In the genomic region with DNA sequence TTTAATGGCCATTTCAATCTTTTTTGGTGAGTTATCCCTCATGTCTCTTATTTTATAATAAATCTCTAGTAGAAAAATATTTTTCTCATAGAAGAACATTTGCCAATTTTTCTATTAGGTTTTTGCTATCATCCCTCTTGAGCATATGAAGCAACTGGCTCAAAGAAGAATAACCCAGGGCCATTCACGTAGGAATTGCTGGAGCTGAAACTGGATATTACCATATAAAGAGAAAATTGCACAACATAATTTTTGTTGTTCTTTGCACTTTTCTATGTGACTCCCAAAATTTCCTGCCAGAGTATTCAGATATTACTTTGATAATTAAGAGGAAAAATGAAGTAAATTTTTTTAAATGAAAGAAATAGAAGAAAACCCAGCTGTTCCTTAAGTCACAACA, we compare ENCODE assay signal across 17 cellular contexts. TPM values are rescaled to one million over a fixed set of nuclear protein-coding genes. Genes with fewer than 3 reads are reported as not detected.
A peak's percentile ranks its signal among the peaks of the same experiment; 100 is the strongest.
DNase-seq lines count a peak whose midpoint lies in the region; ATAC-seq and TF ChIP-seq lines count a peak whose summit lies in the region.
"Had no signal": no experiment of that assay in that cellular context is flagged by ENCODE, and none has a peak within 500 bp of the region (broad histone marks: within the 10 kb centered on the region; RNA-seq: fewer than 3 reads in every experiment).

No MANE protein-coding gene starts in this region.

- no peaks in the 10 kb centered on the region for H3K36me3 Mint-ChIP-seq in immature natural killer cell
- H3K36me3 Mint-ChIP-seq: CD8-positive, alpha-beta T cell; IgD-negative memory B cell had no signal

- H3K4me1 Mint-ChIP-seq in immature natural killer cell = no peaks in the 10 kb centered on the region
- H3K4me1 Mint-ChIP-seq: GM23338, IgD-negative memory B cell had no signal

- H3K4me3 Mint-ChIP-seq in immature natural killer cell = no peak overlapping the region
- H3K4me3 Mint-ChIP-seq: CD8-positive, alpha-beta T cell; GM23338; IgD-negative memory B cell had no signal

- intact Hi-C loops in Right ventricle myocardium inferior (cut with DNase I) (no loop called here), cardiac septum (cut with DNase I) (no loop called here), left ventricle myocardium superior (cut with micrococcal nuclease) (no loop called here)

- DNase-seq in Right ventricle myocardium inferior (ENCODE audit: missing footprints) = no peak
- DNase-seq in cardiac septum (ENCODE audit: low spot score) = no peak
- no peak for DNase-seq in left ventricle myocardium superior
- DNase-seq in omental fat pad (ENCODE audit: low spot score) = no peak
- DNase-seq in activated naive CD4-positive, alpha-beta T cell treated with anti-CD3 and anti-CD28 coated beads, Interleukin-2, amount 50 U/mL, for 16 hours = no peak
- no peak for DNase-seq in immature natural killer cell
- no peak for DNase-seq in dermis blood vessel endothelial cell
- DNase-seq: Calu3; CD8-positive, alpha-beta T cell; HCEC 1CT; Karpas-422; NCI-H2107; NCI-H526 treated with DMSO at 0.1 percent for 48 hours had no signal

- TF ChIP-seq CTCF in omental fat pad (IDR thresholded peaks at IDR 0.05) = no peak

- peaks cover 0 to 2% (median 0%) of the 10 kb centered on the region in 3 donors for H3K27me3 Mint-ChIP-seq in immature natural killer cell (ENCODE audit: low read depth in 3 of 3)
- H3K27me3 Mint-ChIP-seq: IgD-negative memory B cell had no signal

- no peak overlapping the region for H3K27ac Mint-ChIP-seq in immature natural killer cell
- H3K27ac Mint-ChIP-seq: CD8-positive, alpha-beta T cell; GM23338; IgD-negative memory B cell had no signal

- ATAC-seq in Right ventricle myocardium inferior (peak; percentile 83), left ventricle myocardium superior (peak; percentile 89), omental fat pad (ENCODE audit: low FRiP score) (peak; percentile 36)
- ATAC-seq: CD8-positive, alpha-beta T cell; GM23338; Panc1 had no signal

- peaks cover 0 to 6% (median 0%) of the 10 kb centered on the region in 6 donors for H3K9me3 Mint-ChIP-seq in immature natural killer cell
- H3K9me3 Mint-ChIP-seq: CD8-positive, alpha-beta T cell; GM23338 had no signal

RNA-seq across cellular contexts. Expression of gene FREM1, which starts 31.3 kb away (rescaled TPM):
- total RNA-seq in Right ventricle myocardium inferior (2.9 TPM), cardiac septum (2.4 TPM), left ventricle myocardium superior (2.7 TPM), omental fat pad (1 to 10 TPM; 1.3 to 5.0 (median 2.2) TPM), dermis blood vessel endothelial cell (under 0.01 TPM in 1 of 2 replicates, not detected in the other)
- polyA plus RNA-seq in immature natural killer cell = not detected
- total RNA-seq: Calu3; CD8-positive, alpha-beta T cell; MCF 10A had no signal
- polyA plus RNA-seq: IgD-negative memory B cell had no signal

Comparison
In these comparisons a context has a peak if more than half of its experiments do, and no peak if none do; other contexts are left out.
1. ATAC-seq: peak in every context shown above with its lines; median percentile 89 in left ventricle myocardium superior; 83 in Right ventricle myocardium inferior; 36 in omental fat pad.